20 cellular contexts compared by ENCODE assay signal in the genomic region with DNA sequence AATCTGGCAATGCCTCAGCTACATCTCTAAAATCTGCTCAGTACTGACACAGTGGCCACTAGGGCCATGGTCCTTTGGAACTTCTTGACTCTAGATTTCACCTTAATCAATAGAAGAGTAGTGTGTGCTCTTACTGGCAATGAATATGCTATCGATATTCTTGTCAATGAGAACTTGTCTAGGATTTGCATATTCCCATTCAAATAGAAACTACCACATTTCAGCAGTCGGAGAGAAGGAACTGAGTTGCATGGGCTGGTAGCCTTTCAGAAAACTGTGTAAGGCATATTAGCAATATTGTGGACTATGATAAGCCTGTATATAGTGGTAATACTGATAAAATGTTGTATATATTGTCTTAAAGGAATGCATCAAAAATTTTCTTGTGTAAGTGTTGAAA. TPM values are rescaled to one million over a fixed set of nuclear protein-coding genes. Genes with fewer than 3 reads are reported as not detected.
A peak's percentile ranks its signal among the peaks of the same experiment; 100 is the strongest.
DNase-seq lines count a peak whose midpoint lies in the region; ATAC-seq, FAIRE-seq and TF ChIP-seq lines count a peak whose summit lies in the region.
"Had no signal": no experiment of that assay in that cellular context is flagged by ENCODE, and none has a peak within 500 bp of the region (broad histone marks: within the 10 kb centered on the region; RNA-seq: fewer than 3 reads in every experiment).

No MANE protein-coding gene starts in this region.

- peak; percentile 23 for FAIRE-seq in H54 (lab: Jason Lieb, UNC)
- FAIRE-seq in frontal cortex (lab: Jason Lieb, UNC), result no peak
- FAIRE-seq: D721Med, G401.6, H1 had no signal

- no peak for DNase-seq in H54 (ENCODE audit: insufficient read length, low spot score)
- no peak for DNase-seq in frontal cortex (ENCODE audit: low spot score in 2 of 2)
- no peak for DNase-seq in superior temporal gyrus (ENCODE audit: extremely low spot score)
- no peak for DNase-seq in right atrium auricular region (ENCODE audit: low spot score)
- DNase-seq: CD8-positive, alpha-beta memory T cell; DND-41; NCI-H1048; NCI-H510A; NCI-H774; PC-3; SJCRH30; T-helper 2 cell had no signal

- ATAC-seq in GM18502 (IDR thresholded peaks at IDR 0.05; ENCODE audit: poor library complexity, unreplicated experiment) (peak; percentile 76), GM19351 (IDR thresholded peaks at IDR 0.05; ENCODE audit: unreplicated experiment) (peak; percentile 64), HG03520 (IDR thresholded peaks at IDR 0.05; ENCODE audit: unreplicated experiment) (peak; percentile 44), HG03159 (IDR thresholded peaks at IDR 0.05; ENCODE audit: unreplicated experiment) (no peak)
- ATAC-seq: PC-3 had no signal

- no peaks in the 10 kb centered on the region for H3K4me1 ChIP-seq in right atrium auricular region
- H3K4me1 ChIP-seq: SJCRH30 had no signal

- no peaks in the 10 kb centered on the region for H3K27me3 ChIP-seq in right atrium auricular region
- H3K27me3 ChIP-seq: SJCRH30 had no signal

- no peak for TF ChIP-seq CTCF in right atrium auricular region (IDR thresholded peaks at IDR 0.05)

- no peak for TF ChIP-seq POLR2A in H54 (IDR thresholded peaks at IDR 0.05; ENCODE audit: low read depth, low read length)

- no peaks in the 10 kb centered on the region for H3K36me3 ChIP-seq in right atrium auricular region
- H3K36me3 ChIP-seq: SJCRH30 had no signal

- no peak overlapping the region for H3K27ac ChIP-seq in right atrium auricular region
- H3K27ac ChIP-seq: KMS-11, SJCRH30 had no signal

- H3K9me3 ChIP-seq in right atrium auricular region, result no peaks in the 10 kb centered on the region
- H3K9me3 ChIP-seq: SJCRH30 had no signal

- no peak overlapping the region for H3K4me3 ChIP-seq in right atrium auricular region
- H3K4me3 ChIP-seq: SJCRH30 had no signal

RNA-seq across cellular contexts. Expression of a gene that starts 45.3 kb away (rescaled TPM):
- 65.6 TPM for total RNA-seq in frontal cortex
- 10 to 100 TPM; 12.1 to 12.4 TPM for total RNA-seq in right atrium auricular region
